ENCODE assay signal across 19 cellular contexts in the genomic region with DNA sequence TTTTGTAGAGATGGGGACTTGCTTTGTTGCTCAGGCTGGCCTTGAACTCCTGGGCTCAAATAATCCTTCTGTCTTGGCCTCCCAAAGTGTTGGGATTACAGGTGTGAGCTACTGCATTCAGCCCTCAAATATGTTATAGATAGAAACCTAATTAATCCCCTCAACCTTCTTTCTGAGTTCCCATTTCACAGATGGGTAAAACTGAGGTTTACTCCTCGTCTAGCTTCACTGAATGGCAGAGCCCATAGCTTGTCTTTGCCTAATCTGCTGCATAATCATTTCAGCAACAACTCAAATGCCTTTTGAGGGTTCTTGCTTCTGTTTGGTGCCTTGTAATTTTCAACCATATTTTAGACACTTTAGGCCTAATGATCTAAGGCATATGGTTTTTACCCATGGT. TPM values are rescaled to one million over a fixed set of nuclear protein-coding genes. Genes with fewer than 3 reads are reported as not detected.
A peak's percentile ranks its signal among the peaks of the same experiment; 100 is the strongest.
DNase-seq lines count a peak whose midpoint lies in the region; ATAC-seq and TF ChIP-seq lines count a peak whose summit lies in the region.
"Had no signal": no experiment of that assay in that cellular context is flagged by ENCODE, and none has a peak within 500 bp of the region (broad histone marks: within the 10 kb centered on the region; RNA-seq: fewer than 3 reads in every experiment).

No MANE protein-coding gene starts in this region.

- no peak overlapping the region for H2AFZ ChIP-seq in MM.1S (ENCODE audit: low read length)
- H2AFZ ChIP-seq in smooth muscle cell (ENCODE audit: low read depth) = no peak overlapping the region
- H2AFZ ChIP-seq: GM23248 had no signal

- no peak overlapping the region for H3K27ac ChIP-seq in CD4-positive, alpha-beta T cell (ENCODE audit: low read depth, low read length)
- 0 out of 2 replicates have a peak overlapping the region, but pooled peaks have one; percentile 1 for H3K27ac ChIP-seq in MM.1S (ENCODE audit: low read length)
- peak overlapping the region; percentile 30 for H3K27ac ChIP-seq in effector memory CD4-positive, alpha-beta T cell (ENCODE audit: insufficient read depth, low read length, poor library complexity, severe bottlenecking)
- no peak overlapping the region for H3K27ac ChIP-seq in smooth muscle cell (ENCODE audit: low read depth)
- H3K27ac ChIP-seq: BLaER1, GM23248, HL-60 had no signal

- peak overlapping the region; percentile 49 for H3K27ac Mint-ChIP-seq in activated CD8-positive, alpha-beta T cell treated with anti-CD3 and anti-CD28 coated beads for 36 hours
- no peak overlapping the region for H3K27ac Mint-ChIP-seq in activated CD8-positive, alpha-beta T cell treated with anti-CD3 and anti-CD28 coated beads, Interleukin-2, amount 10 ng/mL, durations not matched to agents 7 days and 5 days
- H3K27ac Mint-ChIP-seq in CD4-positive, alpha-beta T cell = peak overlapping the region; percentile 44

- no peaks in the 10 kb centered on the region for H3K9me2 ChIP-seq in MM.1S (replicated peaks; ENCODE audit: insufficient read depth, low read length)

- POLR2A ChIA-PET in activated CD8-positive, alpha-beta T cell treated with anti-CD3 and anti-CD28 coated beads for 36 hours (lab: Charles Lee) = no interaction called here
- POLR2A ChIA-PET in activated CD8-positive, alpha-beta T cell treated with anti-CD3 and anti-CD28 coated beads, Interleukin-2, amount 10 ng/mL, durations not matched to agents 7 days and 5 days (lab: Charles Lee) = no interaction called here
- POLR2A ChIA-PET in CD4-positive, alpha-beta T cell (lab: Charles Lee) = interaction anchor here (0.7 kb wide), 1 partner anchor 58 kb away, joined by 3 read pairs; no protein-coding TSS in a partner anchor

- H3K4me1 Mint-ChIP-seq in activated CD8-positive, alpha-beta T cell treated with anti-CD3 and anti-CD28 coated beads for 36 hours (ENCODE audit: low read depth) = no peaks in the 10 kb centered on the region
- no peaks in the 10 kb centered on the region for H3K4me1 Mint-ChIP-seq in activated CD8-positive, alpha-beta T cell treated with anti-CD3 and anti-CD28 coated beads, Interleukin-2, amount 10 ng/mL, durations not matched to agents 7 days and 5 days (ENCODE audit: low read depth)
- H3K4me1 Mint-ChIP-seq in CD4-positive, alpha-beta T cell (ENCODE audit: low read depth) = no peaks in the 10 kb centered on the region
- H3K4me1 Mint-ChIP-seq: CD14-positive monocyte; CD8-positive, alpha-beta memory T cell had no signal

- H3K9me3 ChIP-seq in CD4-positive, alpha-beta T cell (ENCODE audit: control insufficient read depth, low read length) = no peaks in the 10 kb centered on the region
- no peaks in the 10 kb centered on the region for H3K9me3 ChIP-seq in MM.1S (replicated peaks; ENCODE audit: insufficient read depth, low read length)
- H3K9me3 ChIP-seq in effector memory CD4-positive, alpha-beta T cell (ENCODE audit: control insufficient read depth, low read length) = no peaks in the 10 kb centered on the region
- H3K9me3 ChIP-seq in smooth muscle cell (replicated peaks; ENCODE audit: low read depth) = no peaks in the 10 kb centered on the region
- H3K9me3 ChIP-seq: BLaER1, HAP-1 had no signal

- H3K9ac ChIP-seq in MM.1S (ENCODE audit: low read length) (no peak overlapping the region), smooth muscle cell (ENCODE audit: low read depth) (no peak overlapping the region)
- H3K9ac ChIP-seq: BLaER1, GM23248 had no signal

- CTCF ChIA-PET in activated CD8-positive, alpha-beta T cell treated with anti-CD3 and anti-CD28 coated beads for 36 hours (lab: Charles Lee) = interaction anchor here (0.9 to 1.3 kb wide), 4 partner anchors 11 to 113 kb away, joined by 3 to 4 read pairs (median 3); no protein-coding TSS in a partner anchor
- CTCF ChIA-PET in activated CD8-positive, alpha-beta T cell treated with anti-CD3 and anti-CD28 coated beads, Interleukin-2, amount 10 ng/mL, durations not matched to agents 7 days and 5 days (lab: Charles Lee) = interaction anchor here (1.9 kb wide), 1 partner anchor 12 kb away, joined by 8 read pairs; no protein-coding TSS in a partner anchor
- CTCF ChIA-PET in CD4-positive, alpha-beta T cell (lab: Charles Lee) = no interaction called here

- H3K36me3 Mint-ChIP-seq in activated CD8-positive, alpha-beta T cell treated with anti-CD3 and anti-CD28 coated beads for 36 hours (ENCODE audit: low read depth) = peaks cover 32% of the 10 kb centered on the region
- H3K36me3 Mint-ChIP-seq in activated CD8-positive, alpha-beta T cell treated with anti-CD3 and anti-CD28 coated beads, Interleukin-2, amount 10 ng/mL, durations not matched to agents 7 days and 5 days (ENCODE audit: low read depth) = peaks cover 57% of the 10 kb centered on the region
- H3K36me3 Mint-ChIP-seq in CD4-positive, alpha-beta T cell (ENCODE audit: low read depth) = peaks cover 82% of the 10 kb centered on the region

- TF ChIP-seq CTCF in activated CD8-positive, alpha-beta T cell treated with anti-CD3 and anti-CD28 coated beads for 36 hours (IDR thresholded peaks at IDR 0.05) = no peak
- TF ChIP-seq CTCF in CD4-positive, alpha-beta T cell (IDR thresholded peaks at IDR 0.05) = no peak
- TF ChIP-seq CTCF in MM.1S (IDR thresholded peaks at IDR 0.05; ENCODE audit: low read length) (no peak), smooth muscle cell (IDR thresholded peaks at IDR 0.05; ENCODE audit: borderline replicate concordance, insufficient read depth, poor library complexity, severe bottlenecking) (no peak)

- H3K79me2 ChIP-seq in MM.1S (ENCODE audit: low read length) (peaks cover 13% of the 10 kb centered on the region), smooth muscle cell (ENCODE audit: low read depth) (no peaks in the 10 kb centered on the region)

- H4K20me1 ChIP-seq in MM.1S (ENCODE audit: insufficient read depth, low read length) = no peaks in the 10 kb centered on the region
- H4K20me1 ChIP-seq in smooth muscle cell (ENCODE audit: low read depth) = no peaks in the 10 kb centered on the region

- H3F3A ChIP-seq in MM.1S (ENCODE audit: insufficient read depth, low read length) = peaks cover 24% of the 10 kb centered on the region
- no peaks in the 10 kb centered on the region for H3F3A ChIP-seq in smooth muscle cell (ENCODE audit: low read depth)

- no peak for DNase-seq in activated CD8-positive, alpha-beta T cell treated with anti-CD3 and anti-CD28 coated beads for 36 hours
- DNase-seq in activated CD8-positive, alpha-beta T cell treated with anti-CD3 and anti-CD28 coated beads, Interleukin-2, amount 10 ng/mL, durations not matched to agents 7 days and 5 days = no peak
- no peak for DNase-seq in CD4-positive, alpha-beta T cell
- no peak for DNase-seq in MM.1S
- no peak for DNase-seq in effector memory CD4-positive, alpha-beta T cell
- DNase-seq in smooth muscle cell (lab: John Stamatoyannopoulos, UW; ENCODE audit: unreplicated experiment) = no peak
- DNase-seq in middle frontal gyrus (ENCODE audit: extremely low spot score, low spot score) = no peak
- DNase-seq: 8988T; CD8-positive, alpha-beta memory T cell; COR-L47; DMS 273 treated with DMSO at 0.1 percent for 48 hours; GM23248; IMR-90 had no signal

- no peak for ATAC-seq in activated CD8-positive, alpha-beta T cell treated with anti-CD3 and anti-CD28 coated beads for 36 hours
- ATAC-seq in activated CD8-positive, alpha-beta T cell treated with anti-CD3 and anti-CD28 coated beads, Interleukin-2, amount 10 ng/mL, durations not matched to agents 7 days and 5 days = no peak
- ATAC-seq in CD4-positive, alpha-beta T cell (ENCODE audit: poor library complexity) = no peak

- no peaks in the 10 kb centered on the region for H3K9me3 Mint-ChIP-seq in activated CD8-positive, alpha-beta T cell treated with anti-CD3 and anti-CD28 coated beads for 36 hours
- H3K9me3 Mint-ChIP-seq in activated CD8-positive, alpha-beta T cell treated with anti-CD3 and anti-CD28 coated beads, Interleukin-2, amount 10 ng/mL, durations not matched to agents 7 days and 5 days (ENCODE audit: insufficient read depth) = no peaks in the 10 kb centered on the region
- H3K9me3 Mint-ChIP-seq in CD4-positive, alpha-beta T cell = no peaks in the 10 kb centered on the region
- H3K9me3 Mint-ChIP-seq: CD14-positive monocyte; CD8-positive, alpha-beta memory T cell had no signal

- WGBS in smooth muscle cell (ENCODE audit: low lambda C conversion rate) = 64% methylated on average over 1 of the region's 1 CpG

- intact Hi-C loops in activated CD8-positive, alpha-beta T cell treated with anti-CD3 and anti-CD28 coated beads for 36 hours (cut with micrococcal nuclease) = no loop called here
- intact Hi-C loops in CD4-positive, alpha-beta T cell (cut with DNase I, micrococcal nuclease) = no loop called here

- H3K27me3 ChIP-seq in CD4-positive, alpha-beta T cell (ENCODE audit: control insufficient read depth, insufficient read depth, low read length) = no peaks in the 10 kb centered on the region
- H3K27me3 ChIP-seq in MM.1S (replicated peaks; ENCODE audit: insufficient read depth, low read length) = no peaks in the 10 kb centered on the region
- no peaks in the 10 kb centered on the region for H3K27me3 ChIP-seq in effector memory CD4-positive, alpha-beta T cell (replicated peaks; ENCODE audit: control insufficient read depth, insufficient read depth, low read length, poor library complexity, severe bottlenecking)
- H3K27me3 ChIP-seq in smooth muscle cell (ENCODE audit: low read depth) = no peaks in the 10 kb centered on the region
- H3K27me3 ChIP-seq: BLaER1 had no signal

- H3K27me3 Mint-ChIP-seq in activated CD8-positive, alpha-beta T cell treated with anti-CD3 and anti-CD28 coated beads for 36 hours = no peaks in the 10 kb centered on the region
- H3K27me3 Mint-ChIP-seq in activated CD8-positive, alpha-beta T cell treated with anti-CD3 and anti-CD28 coated beads, Interleukin-2, amount 10 ng/mL, durations not matched to agents 7 days and 5 days (ENCODE audit: low read depth) = no peaks in the 10 kb centered on the region
- H3K27me3 Mint-ChIP-seq in CD4-positive, alpha-beta T cell = no peaks in the 10 kb centered on the region
- H3K27me3 Mint-ChIP-seq: CD8-positive, alpha-beta memory T cell had no signal

- H3K4me2 ChIP-seq in MM.1S (ENCODE audit: low read depth, low read length) (no peak overlapping the region), smooth muscle cell (no peak overlapping the region)
- H3K4me2 ChIP-seq: BLaER1 had no signal

- H3K4me1 ChIP-seq in MM.1S (ENCODE audit: low read length) (peaks cover 27% of the 10 kb centered on the region), smooth muscle cell (ENCODE audit: low read depth) (no peaks in the 10 kb centered on the region)
- H3K4me1 ChIP-seq in effector memory CD4-positive, alpha-beta T cell (ENCODE audit: control insufficient read depth, insufficient read depth, low read length, poor library complexity, severe bottlenecking) = no peaks in the 10 kb centered on the region
- H3K4me1 ChIP-seq: BLaER1, HAP-1 had no signal

- H3K4me3 ChIP-seq in MM.1S (ENCODE audit: low read length) (no peak overlapping the region), smooth muscle cell (no peak overlapping the region)
- no peak overlapping the region for H3K4me3 ChIP-seq in effector memory CD4-positive, alpha-beta T cell (ENCODE audit: insufficient read depth, low read depth, low read length, poor library complexity, severe bottlenecking)
- H3K4me3 ChIP-seq: BLaER1, GM23248, HAP-1 had no signal

- H3K36me3 ChIP-seq in MM.1S (replicated peaks; ENCODE audit: insufficient read depth, low read length) (peaks cover 19% of the 10 kb centered on the region; the same call in 1 of the 2 replicates), smooth muscle cell (ENCODE audit: low read depth) (no peaks in the 10 kb centered on the region)
- peaks cover 73% of the 10 kb centered on the region for H3K36me3 ChIP-seq in effector memory CD4-positive, alpha-beta T cell (ENCODE audit: control insufficient read depth, insufficient read depth, low read length)
- H3K36me3 ChIP-seq: HAP-1 had no signal

- no peak overlapping the region for H3K4me3 Mint-ChIP-seq in activated CD8-positive, alpha-beta T cell treated with anti-CD3 and anti-CD28 coated beads for 36 hours
- no peak overlapping the region for H3K4me3 Mint-ChIP-seq in activated CD8-positive, alpha-beta T cell treated with anti-CD3 and anti-CD28 coated beads, Interleukin-2, amount 10 ng/mL, durations not matched to agents 7 days and 5 days
- no peak overlapping the region for H3K4me3 Mint-ChIP-seq in CD4-positive, alpha-beta T cell
- H3K4me3 Mint-ChIP-seq: CD14-positive monocyte; CD8-positive, alpha-beta memory T cell had no signal

RNA-seq across cellular contexts. Expression of gene ADGRE1, which starts 36.0 kb away (rescaled TPM):
- 1 to 10 TPM; 1.2 to 1.6 TPM for total RNA-seq in activated CD8-positive, alpha-beta T cell treated with anti-CD3 and anti-CD28 coated beads for 36 hours
- total RNA-seq in activated CD8-positive, alpha-beta T cell treated with anti-CD3 and anti-CD28 coated beads, Interleukin-2, amount 10 ng/mL, durations not matched to agents 7 days and 5 days = under 1 TPM; 0.47 to 0.50 TPM
- total RNA-seq in CD4-positive, alpha-beta T cell = 1 to 10 TPM; 5.4 to 6.0 TPM
- total RNA-seq in smooth muscle cell = not detected in 2 replicates
- not detected in 2 replicates for polyA plus RNA-seq in smooth muscle cell
- total RNA-seq: A673, GM23248, IMR-90 had no signal
- polyA plus RNA-seq: AG04450, GM23248, IMR-90 had no signal

Comparison
In these comparisons a context has a peak if more than half of its experiments do, and no peak if none do; other contexts are left out.
1. H3K27ac ChIP-seq: peak in MM.1S (single experiment) and effector memory CD4-positive, alpha-beta T cell (single experiment); none in CD4-positive, alpha-beta T cell (single experiment) and smooth muscle cell (single experiment).